ENCODE assay signal across 7 cellular contexts in genomic region chr10:10333622-10334021, GRCh38.
"Had no signal": no experiment of that assay in that cellular context is flagged by ENCODE, and none has a peak within 500 bp of the region (broad histone marks: within the 10 kb centered on the region; RNA-seq: fewer than 3 reads in every experiment).

No MANE protein-coding gene starts in this region.

- H3K36me3 ChIP-seq: HAP-1 had no signal

- H3K9ac ChIP-seq: GM23248 had no signal

- H3K9me3 ChIP-seq: HAP-1 had no signal

- H3K4me3 ChIP-seq: GM23248, HAP-1 had no signal

- H3K27ac ChIP-seq: GM23248 had no signal

- DNase-seq: GM23248, GOT3, H7, HFFc6, IMR-90 had no signal

- ATAC-seq: HCT116 had no signal

- H2AFZ ChIP-seq: GM23248 had no signal
